Comparison of ENCODE assay signal across 15 cellular contexts in genomic region chr7:5713124-5713912, GRCh38.
DNase-seq lines count a peak whose midpoint lies in the region; ATAC-seq, FAIRE-seq and TF ChIP-seq lines count a peak whose summit lies in the region.
"Had no signal": no experiment of that assay in that cellular context is flagged by ENCODE, and none has a peak within 500 bp of the region (broad histone marks: within the 10 kb centered on the region; RNA-seq: fewer than 3 reads in every experiment).

No MANE protein-coding gene starts in this region.

- TF ChIP-seq POLR2A in HepG2 (IDR thresholded peaks at IDR 0.05; ENCODE audit: insufficient read depth in 1 of 2, low read depth in 2 of 2, low read length in 2 of 2) (no peak), right lobe of liver (IDR thresholded peaks at IDR 0.05) (no peak)

- TF ChIP-seq CTCF in HepG2 (CRISPR knock-in tag; IDR thresholded peaks at IDR 0.05) (no peak), right lobe of liver (IDR thresholded peaks at IDR 0.05) (no peak), left lung (IDR thresholded peaks at IDR 0.05) (no peak)

- H3K4me2 ChIP-seq in HepG2 (ENCODE audit: low read depth, low read length), result no peak overlapping the region

- CTCF ChIA-PET in HepG2 (lab: Yijun Ruan, JAX; ENCODE audit: low intra/inter-chr PET ratio, low total read pairs), result no interaction called here

- no peaks in the 10 kb centered on the region for H3K9me3 ChIP-seq in HepG2 (ENCODE audit: low read length)
- H3K9me3 ChIP-seq in right lobe of liver, result no peaks in the 10 kb centered on the region
- H3K9me3 ChIP-seq in left lung, result no peaks in the 10 kb centered on the region

- DNase-seq in HepG2 (ENCODE audit: low spot score), result no peak
- DNase-seq in right lobe of liver, result no peak
- DNase-seq in activated naive CD8-positive, alpha-beta T cell treated with anti-CD3 and anti-CD28 coated beads for 36 hours, result no peak
- DNase-seq in left lung, result no peak
- no peak for DNase-seq in NOMO-1 treated with DMSO at 0.1 percent for 48 hours (lab: John Stamatoyannopoulos, UW; ENCODE audit: unreplicated experiment)
- DNase-seq: AML-193; CD4-positive, alpha-beta T cell; GF-D8; HFFc6; NCI-H69; NK-92 treated with Interleukin-12 subunit alpha and Interleukin-12 subunit beta, amount 100 ng/mL, for 24 hours; PC-3 had no signal

- no peaks in the 10 kb centered on the region for H3K27me3 Mint-ChIP-seq in activated naive CD8-positive, alpha-beta T cell treated with anti-CD3 and anti-CD28 coated beads for 36 hours
- H3K27me3 Mint-ChIP-seq: CD4-positive, alpha-beta T cell had no signal

- no peak for TF ChIP-seq RAD21 in HepG2 (CRISPR knock-in tag; IDR thresholded peaks at IDR 0.05)

- H3K27ac Mint-ChIP-seq in activated naive CD8-positive, alpha-beta T cell treated with anti-CD3 and anti-CD28 coated beads for 36 hours, result peak overlapping the region; percentile 22
- H3K27ac Mint-ChIP-seq: CD4-positive, alpha-beta T cell had no signal

- no peak overlapping the region for H2AFZ ChIP-seq in HepG2 (ENCODE audit: low read length)

- no peaks in the 10 kb centered on the region for H3K9me3 Mint-ChIP-seq in activated naive CD8-positive, alpha-beta T cell treated with anti-CD3 and anti-CD28 coated beads for 36 hours
- H3K9me3 Mint-ChIP-seq: CD4-positive, alpha-beta T cell; HFFc6 had no signal

- no peaks in the 10 kb centered on the region for H4K20me1 ChIP-seq in HepG2 (ENCODE audit: insufficient read depth, low read length)

- H3K27ac ChIP-seq in HepG2 (ENCODE audit: extremely low read length, insufficient read depth, low read length) (peak overlapping the region; percentile 48), right lobe of liver (no peak overlapping the region), left lung (no peak overlapping the region)

- H3K4me1 Mint-ChIP-seq in activated naive CD8-positive, alpha-beta T cell treated with anti-CD3 and anti-CD28 coated beads for 36 hours, result peaks cover 19% of the 10 kb centered on the region

- no peak for TF ChIP-seq EP300 in HepG2 (IDR thresholded peaks at IDR 0.05; ENCODE audit: low read depth in 2 of 2, low read length in 2 of 2)
- TF ChIP-seq EP300 in HepG2 (CRISPR knock-in tag; IDR thresholded peaks at IDR 0.05; ENCODE audit: borderline replicate concordance), result no peak

- H3K4me1 ChIP-seq in HepG2 (ENCODE audit: insufficient read depth, low read length), result peaks cover 16% of the 10 kb centered on the region
- no peaks in the 10 kb centered on the region for H3K4me1 ChIP-seq in right lobe of liver
- H3K4me1 ChIP-seq in left lung, result no peaks in the 10 kb centered on the region

- no TSS peak for BruUV-seq in HepG2 (replicated peaks; lab: Mats Ljungman, UMichigan)

- H3K79me2 ChIP-seq in HepG2 (ENCODE audit: insufficient read depth, low read length), result no peaks in the 10 kb centered on the region

- H3K27me3 ChIP-seq in HepG2 (ENCODE audit: control insufficient read depth in 1 of 2, insufficient read depth in 2 of 2, low read length in 2 of 2), result no peaks in the 10 kb centered on the region
- H3K27me3 ChIP-seq in right lobe of liver, result no peaks in the 10 kb centered on the region
- no peaks in the 10 kb centered on the region for H3K27me3 ChIP-seq in left lung

- H3K9ac ChIP-seq in HepG2 (ENCODE audit: insufficient read depth, low read depth, low read length), result no peak overlapping the region

- no peak overlapping the region for H3K4me3 Mint-ChIP-seq in activated naive CD8-positive, alpha-beta T cell treated with anti-CD3 and anti-CD28 coated beads for 36 hours
- H3K4me3 Mint-ChIP-seq: CD4-positive, alpha-beta T cell; HFFc6 had no signal

- in situ Hi-C loops in HepG2 (cut with HindIII; ENCODE audit: extremely low pct_ligation_motif_present, low pct_unique_long_range_greater_than_20kb), result no loop called here

- no peak overlapping the region for H3K4me3 ChIP-seq in HepG2 (replicated peaks in 1 of 3; ENCODE audit: insufficient read depth in 1 of 3, low read depth in 2 of 3, low read length in 3 of 3)
- no peak overlapping the region for H3K4me3 ChIP-seq in right lobe of liver
- H3K4me3 ChIP-seq in left lung, result no peak overlapping the region

- ATAC-seq in HepG2 (peak; percentile 47; the same call in 2 of the 3 replicates), right lobe of liver (no peak), left lung (peak; percentile 24), GM21737 (IDR thresholded peaks at IDR 0.05; ENCODE audit: unreplicated experiment) (no peak), GM19455 (IDR thresholded peaks at IDR 0.05; ENCODE audit: unreplicated experiment) (no peak)
- ATAC-seq: PC-3 had no signal

- H3K36me3 ChIP-seq in HepG2 (replicated peaks in 1 of 2; ENCODE audit: control insufficient read depth in 1 of 2, insufficient read depth in 2 of 2, low read length in 2 of 2) (peaks cover 24 to 75% of the 10 kb centered on the region in 2 experiments), right lobe of liver (peaks cover 5 to 74% (median 23%) of the 10 kb centered on the region in 4 donors), left lung (peaks cover 0 to 95% of the 10 kb centered on the region in 2 donors)

- WGBS in HepG2 (ENCODE audit: low lambda C conversion rate), result 88% methylated on average over 2 of the region's 3 CpGs
- WGBS in right lobe of liver (ENCODE audit: insufficient coverage, low coverage, low lambda C conversion rate, missing lambda C conversion rate), result 62% methylated on average over 2 of the region's 3 CpGs

- no peak for FAIRE-seq in HepG2 (lab: Jason Lieb, UNC)
- FAIRE-seq: H1 had no signal

- POLR2A ChIA-PET in HepG2 (lab: Yijun Ruan, JAX), result no interaction called here

- intact Hi-C loops in HepG2 (cut with micrococcal nuclease; ENCODE audit: unreplicated experiment) (no loop called here), right lobe of liver (cut with DNase I) (no loop called here), left lung (cut with DNase I) (no loop called here)

- peaks cover 26% of the 10 kb centered on the region for H3K36me3 Mint-ChIP-seq in activated naive CD8-positive, alpha-beta T cell treated with anti-CD3 and anti-CD28 coated beads for 36 hours

TF ChIP-seq in HepG2, 621 proteins besides CTCF, POLR2A, EP300 and RAD21:
- TF ChIP-seq NR2F1 (CRISPR knock-in tag; IDR thresholded peaks at IDR 0.05) (0 out of 4 replicates have a peak, but pooled peaks of 1 of the 2 experiments have one; percentile 25), GATAD2A (CRISPR knock-in tag; IDR thresholded peaks at IDR 0.05) (no peak), ZNF629 (CRISPR knock-in tag; conservative IDR thresholded peaks at IDR 0.05) (0 out of 2 replicates have a peak, but pooled peaks have one; percentile 17), ZC3H13 (CRISPR knock-in tag; IDR thresholded peaks at IDR 0.05) (no peak)

Comparison
In these comparisons a context has a peak if more than half of its experiments do, and no peak if none do; other contexts are left out.
1. ATAC-seq: peak in HepG2 (single experiment) and left lung (single experiment); none in right lobe of liver (0 of 4), GM21737 (single experiment) and GM19455 (single experiment).